Comparison of ENCODE assay signal across 13 cellular contexts in genomic region chr13:64718116-64718515, GRCh38.
DNase-seq lines count a peak whose midpoint lies in the region; ATAC-seq and TF ChIP-seq lines count a peak whose summit lies in the region.
"Had no signal": no experiment of that assay in that cellular context is flagged by ENCODE, and none has a peak within 500 bp of the region (broad histone marks: within the 10 kb centered on the region; RNA-seq: fewer than 3 reads in every experiment).

No MANE protein-coding gene starts in this region.

- H2AFZ ChIP-seq in Karpas-422 (ENCODE audit: low read length) = no peak overlapping the region
- no peak overlapping the region for H2AFZ ChIP-seq in neural progenitor cell (replicated peaks)

- TF ChIP-seq POLR2A in gastrocnemius medialis (IDR thresholded peaks at IDR 0.05) = no peak

- H3K27me3 Mint-ChIP-seq in neural progenitor cell (ENCODE audit: insufficient read depth, low read depth) = no peaks in the 10 kb centered on the region

- no peaks in the 10 kb centered on the region for H3K9me2 ChIP-seq in Karpas-422 (replicated peaks; ENCODE audit: insufficient read depth, low read length)

- H3K4me3 ChIP-seq in Karpas-422 (ENCODE audit: low read length) (no peak overlapping the region; the same call in 1 of the 2 replicates), neural progenitor cell (no peak overlapping the region), gastrocnemius medialis (no peak overlapping the region)
- H3K4me3 ChIP-seq: A549 had no signal

- intact Hi-C loops in gastrocnemius medialis (cut with DNase I; ENCODE audit: low total_unique reads) = no loop called here

- no peak for TF ChIP-seq CTCF in neural progenitor cell (IDR thresholded peaks at IDR 0.05)
- no peak for TF ChIP-seq CTCF in gastrocnemius medialis (IDR thresholded peaks at IDR 0.05 in 4 of 5, conservative IDR thresholded peaks at IDR 0.05 in 1 of 5)

- H3K4me1 ChIP-seq in Karpas-422 (ENCODE audit: low read length) (peaks cover 45% of the 10 kb centered on the region), neural progenitor cell (peaks cover 11% of the 10 kb centered on the region), gastrocnemius medialis (no peaks in the 10 kb centered on the region)

- H3K9me3 ChIP-seq in Karpas-422 (ENCODE audit: low read length) = no peaks in the 10 kb centered on the region
- no peaks in the 10 kb centered on the region for H3K9me3 ChIP-seq in neural progenitor cell (ENCODE audit: low read depth)
- H3K9me3 ChIP-seq in gastrocnemius medialis = no peaks in the 10 kb centered on the region
- H3K9me3 ChIP-seq: A549 had no signal

- H3K9me3 Mint-ChIP-seq in neural progenitor cell = peaks cover 21% of the 10 kb centered on the region

- H4K20me1 ChIP-seq in Karpas-422 (ENCODE audit: insufficient read depth, low read depth, low read length) (no peaks in the 10 kb centered on the region), neural progenitor cell (ENCODE audit: low read depth) (no peaks in the 10 kb centered on the region)

- in situ Hi-C loops in gastrocnemius medialis (cut with MboI; ENCODE audit: low sequenced_read_pairs in 4 of 4) = no loop called here

- H3F3A ChIP-seq in neural progenitor cell (ENCODE audit: low read depth) = no peaks in the 10 kb centered on the region

- peak overlapping the region; percentile 70 for H3K27ac Mint-ChIP-seq in neural progenitor cell
- H3K27ac Mint-ChIP-seq: CD14-positive monocyte; CD8-positive, alpha-beta T cell; HFFc6 had no signal

- H3K4me1 Mint-ChIP-seq in neural progenitor cell = peaks cover 32% of the 10 kb centered on the region
- H3K4me1 Mint-ChIP-seq: CD14-positive monocyte had no signal

- H3K9ac ChIP-seq in Karpas-422 (ENCODE audit: low read length) (no peak overlapping the region), neural progenitor cell (no peak overlapping the region)

- H3K27ac ChIP-seq in Karpas-422 (ENCODE audit: low read length) (peak overlapping the region; percentile 88), neural progenitor cell (no peak overlapping the region), gastrocnemius medialis (no peak overlapping the region)
- H3K27ac ChIP-seq: A549 had no signal

- no peak for ATAC-seq in HG03039 (IDR thresholded peaks at IDR 0.05; ENCODE audit: unreplicated experiment)
- ATAC-seq in gastrocnemius medialis = no peak
- ATAC-seq: A549; CD8-positive, alpha-beta T cell had no signal

- H3K4me2 ChIP-seq in Karpas-422 (ENCODE audit: low read depth, low read length, poor library complexity, severe bottlenecking) (peak overlapping the region; percentile 65), neural progenitor cell (no peak overlapping the region)
- H3K4me2 ChIP-seq: A549 had no signal

- H3K4me3 Mint-ChIP-seq in neural progenitor cell = no peak overlapping the region
- H3K4me3 Mint-ChIP-seq: CD14-positive monocyte; CD8-positive, alpha-beta T cell; HFFc6 had no signal

- H3K79me2 ChIP-seq in Karpas-422 (ENCODE audit: low read length) = no peaks in the 10 kb centered on the region
- H3K79me2 ChIP-seq in neural progenitor cell (ENCODE audit: low read depth) = no peaks in the 10 kb centered on the region

- peaks cover 6% of the 10 kb centered on the region for H3K36me3 Mint-ChIP-seq in neural progenitor cell
- H3K36me3 Mint-ChIP-seq: CD14-positive monocyte; CD8-positive, alpha-beta T cell had no signal

- no peaks in the 10 kb centered on the region for H3K27me3 ChIP-seq in Karpas-422 (ENCODE audit: low read length)
- no peaks in the 10 kb centered on the region for H3K27me3 ChIP-seq in neural progenitor cell
- no peaks in the 10 kb centered on the region for H3K27me3 ChIP-seq in gastrocnemius medialis

- H3K36me3 ChIP-seq in Karpas-422 (ENCODE audit: insufficient read depth, low read length) (no peaks in the 10 kb centered on the region), neural progenitor cell (peaks cover 4% of the 10 kb centered on the region), gastrocnemius medialis (no peaks in the 10 kb centered on the region)

- DNase-seq in Karpas-422 (no peak), iris pigment epithelial cell (ENCODE audit: low read depth) (peak; percentile 4), neural progenitor cell (ENCODE audit: low spot score) (no peak), gastrocnemius medialis (no peak), SW 1271 (lab: John Stamatoyannopoulos, UW) (no peak)
- DNase-seq: CD8-positive, alpha-beta T cell; COR-L47; DMS53; HCEC 1CT; HFFc6 had no signal
